Comparison of ENCODE assay signal across 1 cellular context in the genomic region with DNA sequence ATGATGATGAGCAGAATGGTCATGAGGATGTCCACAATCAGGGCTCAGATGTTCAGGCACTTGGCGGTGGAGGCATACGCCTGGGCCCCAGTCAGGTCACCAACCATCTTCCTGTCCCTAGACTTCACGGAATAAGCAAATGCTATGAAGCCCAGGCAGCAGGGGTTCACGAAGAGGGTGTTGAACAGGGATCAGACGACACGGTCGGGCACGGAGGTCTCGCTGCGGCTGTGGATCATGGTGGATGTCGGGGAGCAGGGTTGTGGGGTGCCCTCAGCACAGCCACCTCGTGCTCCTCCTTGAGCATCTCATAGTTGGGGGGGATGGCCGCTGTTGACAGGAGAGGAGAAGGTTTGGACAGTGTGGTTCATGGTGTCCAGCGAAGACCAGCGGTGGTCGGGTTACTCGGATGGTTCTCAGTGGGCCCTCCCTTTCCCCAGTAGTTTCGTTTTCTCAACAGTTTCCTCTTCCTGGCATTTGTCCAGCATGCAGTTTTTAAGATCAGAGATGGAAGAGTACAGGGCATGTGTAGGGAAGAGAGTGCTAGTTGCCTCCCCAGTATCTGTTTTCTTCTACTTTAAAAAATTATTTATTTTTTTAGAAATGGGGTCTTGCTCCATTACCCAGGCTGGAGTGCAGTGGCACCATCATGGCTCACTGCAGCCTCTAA.
TF ChIP-seq lines count a peak whose summit lies in the region.

No MANE protein-coding gene starts in this region.

TF ChIP-seq in WTC11, 78 proteins besides CTCF, POLR2A, EP300 and RAD21 (continued from another document):
- no peak for TF ChIP-seq E2F5 (CRISPR knock-in tag; IDR thresholded peaks at IDR 0.05)
